16 cellular contexts compared by ENCODE assay signal in genomic region chr7:36198854-36199266, GRCh38. TPM values are rescaled to one million over a fixed set of nuclear protein-coding genes. Genes with fewer than 3 reads are reported as not detected.
DNase-seq lines count a peak whose midpoint lies in the region; ATAC-seq and TF ChIP-seq lines count a peak whose summit lies in the region.
"Had no signal": no experiment of that assay in that cellular context is flagged by ENCODE, and none has a peak within 500 bp of the region (broad histone marks: within the 10 kb centered on the region; RNA-seq: fewer than 3 reads in every experiment).

No MANE protein-coding gene starts in this region.

- POLR2A ChIA-PET in CD4-positive, alpha-beta memory T cell (lab: Charles Lee; ENCODE audit: partially characterized antibody) = no interaction called here

- H3K4me3 ChIP-seq in CD4-positive, alpha-beta memory T cell (ENCODE audit: low read length in 2 of 2) = no peak overlapping the region
- H3K4me3 ChIP-seq in neuronal stem cell (ENCODE audit: low read length in 2 of 2) = no peak overlapping the region
- H3K4me3 ChIP-seq in stomach = no peak overlapping the region
- H3K4me3 ChIP-seq in MM.1S (ENCODE audit: low read length) = no peak overlapping the region
- H3K4me3 ChIP-seq: lung had no signal

- H3K27me3 ChIP-seq in CD4-positive, alpha-beta memory T cell (ENCODE audit: insufficient read depth, low read length) = no peaks in the 10 kb centered on the region
- H3K27me3 ChIP-seq in neuronal stem cell (ENCODE audit: control insufficient read depth in 3 of 3, insufficient read depth in 3 of 3, low read depth in 1 of 3, low read length in 3 of 3) (no peaks in the 10 kb centered on the region), stomach (no peaks in the 10 kb centered on the region), MM.1S (replicated peaks; ENCODE audit: insufficient read depth, low read length) (no peaks in the 10 kb centered on the region)
- H3K27me3 ChIP-seq: BE2C, foreskin keratinocyte, neutrophil had no signal

- H2BK5ac ChIP-seq in neuronal stem cell (ENCODE audit: low read length) = no peak overlapping the region

- no peaks in the 10 kb centered on the region for H3K79me2 ChIP-seq in MM.1S (ENCODE audit: low read length)

- no peak for DNase-seq in CD4-positive, alpha-beta memory T cell
- DNase-seq in HFFc6 (peak; percentile 18), neuronal stem cell (ENCODE audit: low spot score) (no peak), stomach (no peak), MM.1S (no peak), NCI-H446 (lab: John Stamatoyannopoulos, UW) (no peak)
- DNase-seq: activated naive CD4-positive, alpha-beta T cell treated with Interleukin-2 at 50 U/mL for 16 hours; BE2C; foreskin keratinocyte; NCI-H774 had no signal

- ATAC-seq in activated T-helper 17 cell treated with anti-CD3 and anti-CD28 coated beads, Interleukin-2, amount 50 U/mL, for 72 hours (replicated peaks) = peak; percentile 66
- no peak for ATAC-seq in GM21576 (IDR thresholded peaks at IDR 0.05; ENCODE audit: unreplicated experiment)
- ATAC-seq: foreskin keratinocyte had no signal

- peaks cover 34% of the 10 kb centered on the region for H3K4me1 ChIP-seq in CD4-positive, alpha-beta memory T cell (ENCODE audit: insufficient read depth, low read length)
- H3K4me1 ChIP-seq in neuronal stem cell (ENCODE audit: control insufficient read depth in 2 of 2, insufficient read depth in 1 of 2, low read depth in 1 of 2, low read length in 2 of 2) (peaks cover 0 to 9% of the 10 kb centered on the region in 2 donors), stomach (peaks cover 12 to 32% (median 20%) of the 10 kb centered on the region in 4 donors), MM.1S (ENCODE audit: low read length) (no peaks in the 10 kb centered on the region)
- H3K4me1 ChIP-seq: foreskin keratinocyte had no signal

- WGBS in neuronal stem cell (ENCODE audit: extremely low coverage in 2 of 2, insufficient read length in 2 of 2, insufficient replicate concordance in 1 of 2), 2 donors = no CpG with 5 or more reads among the region's 4 CpGs
- WGBS in stomach, 5 donors = 66 to 80% (median 78%) methylated on average over 4 of the region's 4 CpGs

- no peaks in the 10 kb centered on the region for H3K36me3 ChIP-seq in CD4-positive, alpha-beta memory T cell (ENCODE audit: insufficient read depth, low read length)
- H3K36me3 ChIP-seq in neuronal stem cell (replicated peaks in 1 of 2; ENCODE audit: control insufficient read depth in 2 of 2, insufficient read depth in 2 of 2, low read length in 2 of 2) (no peaks in the 10 kb centered on the region), stomach (no peaks in the 10 kb centered on the region), MM.1S (replicated peaks; ENCODE audit: insufficient read depth, low read length) (no peaks in the 10 kb centered on the region)
- H3K36me3 ChIP-seq: BE2C, neutrophil had no signal

- H3K9me2 ChIP-seq in MM.1S (replicated peaks; ENCODE audit: insufficient read depth, low read length) = no peaks in the 10 kb centered on the region

- H3K4me1 Mint-ChIP-seq in CD4-positive, alpha-beta memory T cell = peaks cover 21 to 46% (median 35%) of the 10 kb centered on the region in 4 donors
- peaks cover 51% of the 10 kb centered on the region for H3K4me1 Mint-ChIP-seq in HFFc6 (ENCODE audit: low read depth)
- peaks cover 28% of the 10 kb centered on the region for H3K4me1 Mint-ChIP-seq in activated T-helper 17 cell treated with anti-CD3 and anti-CD28 coated beads, Interleukin-2, amount 50 U/mL, for 72 hours

- H2BK120ac ChIP-seq in neuronal stem cell (ENCODE audit: low read depth, low read length) = no peak overlapping the region

- peak overlapping the region in 1 of 8 donors; percentile 5 for H3K4me3 Mint-ChIP-seq in CD4-positive, alpha-beta memory T cell
- H3K4me3 Mint-ChIP-seq in HFFc6 = no peak overlapping the region
- peak overlapping the region; percentile 37 for H3K4me3 Mint-ChIP-seq in activated T-helper 17 cell treated with anti-CD3 and anti-CD28 coated beads, Interleukin-2, amount 50 U/mL, for 72 hours

- no peaks in the 10 kb centered on the region for H3K9me3 ChIP-seq in CD4-positive, alpha-beta memory T cell (ENCODE audit: control insufficient read depth in 1 of 2, low read length in 2 of 2)
- H3K9me3 ChIP-seq in neuronal stem cell (replicated peaks in 1 of 2; ENCODE audit: control insufficient read depth in 2 of 2, insufficient read depth in 1 of 2, low read depth in 1 of 2, low read length in 2 of 2) (peaks cover 0 to 2% of the 10 kb centered on the region in 2 donors), stomach (no peaks in the 10 kb centered on the region), MM.1S (replicated peaks; ENCODE audit: insufficient read depth, low read length) (no peaks in the 10 kb centered on the region)
- H3K9me3 ChIP-seq: BE2C, neutrophil had no signal

- H3K18ac ChIP-seq in neuronal stem cell (ENCODE audit: low read length) = no peak overlapping the region

- H3K27ac ChIP-seq in CD4-positive, alpha-beta memory T cell (ENCODE audit: low read depth, low read length) = no peak overlapping the region
- H3K27ac ChIP-seq in neuronal stem cell (replicated peaks; ENCODE audit: low read length) = no peak overlapping the region
- H3K27ac ChIP-seq in stomach = no peak overlapping the region
- H3K27ac ChIP-seq in MM.1S (ENCODE audit: low read length) = no peak overlapping the region
- H3K27ac ChIP-seq: foreskin keratinocyte, HL-60, neutrophil, RWPE1 had no signal

- H2AFZ ChIP-seq in neuronal stem cell (ENCODE audit: low read length) (no peak overlapping the region), MM.1S (ENCODE audit: low read length) (no peak overlapping the region)

- H2BK12ac ChIP-seq in neuronal stem cell (ENCODE audit: low read length) = no peak overlapping the region

- H3K79me1 ChIP-seq in neuronal stem cell (ENCODE audit: low read depth, low read length) = no peaks in the 10 kb centered on the region

- no peaks in the 10 kb centered on the region for H3K27me3 Mint-ChIP-seq in CD4-positive, alpha-beta memory T cell
- H3K27me3 Mint-ChIP-seq in HFFc6 (ENCODE audit: insufficient read depth) = peaks cover 8% of the 10 kb centered on the region
- H3K27me3 Mint-ChIP-seq in activated T-helper 17 cell treated with anti-CD3 and anti-CD28 coated beads, Interleukin-2, amount 50 U/mL, for 72 hours = no peaks in the 10 kb centered on the region

- H4K20me1 ChIP-seq in MM.1S (ENCODE audit: insufficient read depth, low read length) = no peaks in the 10 kb centered on the region

- H4K91ac ChIP-seq in neuronal stem cell (ENCODE audit: low read depth, low read length, poor library complexity) = no peak overlapping the region

- H3K23ac ChIP-seq in neuronal stem cell (ENCODE audit: low read depth, low read length, poor library complexity) = peak overlapping the region; percentile 37

- no peak overlapping the region for H3K14ac ChIP-seq in neuronal stem cell (ENCODE audit: low read length)

- no peak overlapping the region for H3K4ac ChIP-seq in neuronal stem cell (ENCODE audit: low read length)

- peak overlapping the region in 5 of 7 donors; percentile 7 to 81 (median 62) for H3K27ac Mint-ChIP-seq in CD4-positive, alpha-beta memory T cell
- no peak overlapping the region for H3K27ac Mint-ChIP-seq in HFFc6
- peak overlapping the region; percentile 44 for H3K27ac Mint-ChIP-seq in activated T-helper 17 cell treated with anti-CD3 and anti-CD28 coated beads, Interleukin-2, amount 50 U/mL, for 72 hours

- H3K9me3 Mint-ChIP-seq in CD4-positive, alpha-beta memory T cell = no peaks in the 10 kb centered on the region
- no peaks in the 10 kb centered on the region for H3K9me3 Mint-ChIP-seq in HFFc6
- no peaks in the 10 kb centered on the region for H3K9me3 Mint-ChIP-seq in activated T-helper 17 cell treated with anti-CD3 and anti-CD28 coated beads, Interleukin-2, amount 50 U/mL, for 72 hours

- TF ChIP-seq CTCF in HFFc6 (IDR thresholded peaks at IDR 0.05) = no peak
- no peak for TF ChIP-seq CTCF in stomach (IDR thresholded peaks at IDR 0.05)
- TF ChIP-seq CTCF in MM.1S (IDR thresholded peaks at IDR 0.05; ENCODE audit: low read length) = no peak

- intact Hi-C loops in CD4-positive, alpha-beta memory T cell (cut with micrococcal nuclease) = no loop called here
- intact Hi-C loops in stomach (cut with DNase I; ENCODE audit: low total_unique reads) = no loop called here

- H4K8ac ChIP-seq in neuronal stem cell (ENCODE audit: low read depth, low read length) = no peak overlapping the region

- CTCF ChIA-PET in CD4-positive, alpha-beta memory T cell (lab: Charles Lee; ENCODE audit: partially characterized antibody) = interaction anchor here (0.6 to 1.4 kb wide), 2 partner anchors 9 to 178 kb away, joined by 3 read pairs; no protein-coding TSS in a partner anchor

- H2BK15ac ChIP-seq in neuronal stem cell (ENCODE audit: low read length) = no peak overlapping the region

- H3K4me2 ChIP-seq in neuronal stem cell (ENCODE audit: insufficient read depth, low read length, poor library complexity, severe bottlenecking) (no peak overlapping the region), MM.1S (ENCODE audit: low read depth, low read length) (no peak overlapping the region)

- H2AK5ac ChIP-seq in neuronal stem cell (ENCODE audit: low read depth, low read length) = no peak overlapping the region

- H3K9ac ChIP-seq in neuronal stem cell (ENCODE audit: low read depth, low read length, poor library complexity) (no peak overlapping the region), MM.1S (ENCODE audit: low read length) (no peak overlapping the region)

- TF ChIP-seq POLR2A in stomach (IDR thresholded peaks at IDR 0.05) = no peak

- TF ChIP-seq EP300 in stomach (IDR thresholded peaks at IDR 0.05) = no peak

- no peaks in the 10 kb centered on the region for H3K36me3 Mint-ChIP-seq in CD4-positive, alpha-beta memory T cell
- no peaks in the 10 kb centered on the region for H3K36me3 Mint-ChIP-seq in HFFc6 (ENCODE audit: low read depth)
- H3K36me3 Mint-ChIP-seq in activated T-helper 17 cell treated with anti-CD3 and anti-CD28 coated beads, Interleukin-2, amount 50 U/mL, for 72 hours (ENCODE audit: low read depth) = no peaks in the 10 kb centered on the region

- H3F3A ChIP-seq in MM.1S (ENCODE audit: insufficient read depth, low read length) = no peaks in the 10 kb centered on the region

RNA-seq across cellular contexts. Expression of gene EEPD1, which starts 45.8 kb away (rescaled TPM):
- 1 to 10 TPM; 6.3 to 8.0 TPM for total RNA-seq in CD4-positive, alpha-beta memory T cell
- polyA plus RNA-seq in CD4-positive, alpha-beta memory T cell = 10 to 100 TPM; 42.5 to 63.0 TPM
- 1 to 10 TPM in 5 of 6 experiments, under 1 TPM in 1; 0.95 to 2.7 (median 1.5) TPM for total RNA-seq in HFFc6 (2021; fragmentation: NEBNext Ultra II Directional; extraction: Animal tissue kit (Norgen Biotek cat#: 25700))
- 1 to 10 TPM in 1 of 2 donors, under 1 TPM in 1; 0.95 to 5.1 TPM for total RNA-seq in activated T-helper 17 cell treated with anti-CD3 and anti-CD28 coated beads, Interleukin-2, amount 50 U/mL, for 72 hours
- 3.0 TPM for polyA plus RNA-seq in neuronal stem cell (2013, experiment 1 of 2)
- 3.2 TPM for polyA plus RNA-seq in neuronal stem cell (2013, experiment 2 of 2)
- 100 to 1,000 TPM in 1 of 5 donors, 10 to 100 TPM in 4; 14.0 to 134 (median 21.4) TPM for total RNA-seq in stomach
- polyA plus RNA-seq in stomach = 10 to 100 TPM; 14.8 to 23.5 (median 17.4) TPM
